In genomic region chr17:65064452-65065019, GRCh38 we compare ENCODE assay signal across 10 cellular contexts. TPM values are rescaled to one million over a fixed set of nuclear protein-coding genes. Genes with fewer than 3 reads are reported as not detected.
DNase-seq lines count a peak whose midpoint lies in the region; ATAC-seq, FAIRE-seq and TF ChIP-seq lines count a peak whose summit lies in the region.
"Had no signal": no experiment of that assay in that cellular context is flagged by ENCODE, and none has a peak within 500 bp of the region (broad histone marks: within the 10 kb centered on the region; RNA-seq: fewer than 3 reads in every experiment).

No MANE protein-coding gene starts in this region.

- no peaks in the 10 kb centered on the region for H3K36me3 ChIP-seq in kidney epithelial cell (ENCODE audit: control insufficient read depth, insufficient read depth, low read length)
- H3K36me3 ChIP-seq in ovary = no peaks in the 10 kb centered on the region

- DNase-seq in NCI-H82 (lab: John Stamatoyannopoulos, UW) (peak; percentile 36), NCI-H82 treated with DMSO at 0.1 percent for 48 hours (lab: John Stamatoyannopoulos, UW; ENCODE audit: unreplicated experiment) (no peak), astrocyte of the hippocampus (ENCODE audit: low read depth, low spot score) (peak; percentile 58), kidney epithelial cell (ENCODE audit: low read depth) (peak; percentile 74), urothelium cell line (ENCODE audit: low spot score) (peak; percentile 58), ovary (no peak)
- DNase-seq: dorsolateral prefrontal cortex had no signal

- H3K4me3 ChIP-seq in kidney epithelial cell (ENCODE audit: low read depth, low read length) (no peak overlapping the region), ovary (no peak overlapping the region)
- H3K4me3 ChIP-seq: dorsolateral prefrontal cortex had no signal

- H3K27ac ChIP-seq in ovary = no peak overlapping the region

- WGBS in ovary, 3 donors = 52 to 67% (median 55%) methylated on average over 6 of the region's 6 CpGs

- no peaks in the 10 kb centered on the region for H3K9me3 ChIP-seq in ovary

- no peaks in the 10 kb centered on the region for H3K4me1 ChIP-seq in ovary (ENCODE audit: insufficient read depth)

- FAIRE-seq in urothelium cell line (lab: Jason Lieb, UNC) = no peak
- FAIRE-seq: GM12892 had no signal

- no peak for ATAC-seq in HG02623 (IDR thresholded peaks at IDR 0.05; ENCODE audit: unreplicated experiment)
- no peak for ATAC-seq in HG02840 (IDR thresholded peaks at IDR 0.05; ENCODE audit: low FRiP score, unreplicated experiment)

- intact Hi-C loops in ovary (cut with DNase I) = no loop called here

- TF ChIP-seq CTCF in kidney epithelial cell (IDR thresholded peaks at IDR 0.05; ENCODE audit: insufficient read depth, low read length, poor library complexity, severe bottlenecking) (no peak), ovary (IDR thresholded peaks at IDR 0.05) (no peak)

- TF ChIP-seq EP300 in ovary (IDR thresholded peaks at IDR 0.05) = no peak

- H3K27me3 ChIP-seq in kidney epithelial cell (ENCODE audit: control insufficient read depth, insufficient read depth, low read length) (no peaks in the 10 kb centered on the region), ovary (no peaks in the 10 kb centered on the region)
- H3K27me3 ChIP-seq: dorsolateral prefrontal cortex had no signal

- TF ChIP-seq POLR2A in ovary (IDR thresholded peaks at IDR 0.05) = no peak

RNA-seq across cellular contexts. Expression of gene GNA13, which starts 8.0 kb away (rescaled TPM):
- total RNA-seq in kidney epithelial cell (73.7 and 75.0 TPM in 2 replicates), ovary (10 to 100 TPM; 39.9 to 48.8 (median 45.7) TPM)
- 10 to 100 TPM; 20.9 to 30.1 TPM for polyA plus RNA-seq in ovary

Comparison
In these comparisons a context has a peak if more than half of its experiments do, and no peak if none do; other contexts are left out.
1. DNase-seq: peak in NCI-H82 (single experiment), astrocyte of the hippocampus (single experiment), kidney epithelial cell (single experiment) and urothelium cell line (single experiment); none in NCI-H82 treated with DMSO at 0.1 percent for 48 hours (single experiment) and ovary (0 of 5).